1 cellular context compared by ENCODE assay signal in genomic region chr1:206430031-206430983, GRCh38.
TF ChIP-seq lines count a peak whose summit lies in the region.

No MANE protein-coding gene starts in this region.

TF ChIP-seq in GM12878, 131 proteins besides CTCF, POLR2A, EP300 and RAD21 (continued from another document and continues in another):
- TF ChIP-seq REST (IDR thresholded peaks at IDR 0.05; ENCODE audit: low read depth, low read length), result no peak
- no peak for TF ChIP-seq IRF5 (IDR thresholded peaks at IDR 0.05; ENCODE audit: borderline replicate concordance)
- TF ChIP-seq GATAD2B (conservative IDR thresholded peaks at IDR 0.05; ENCODE audit: low read depth), result no peak
- TF ChIP-seq ZBED1 (IDR thresholded peaks at IDR 0.05; ENCODE audit: borderline replicate concordance), result peak; percentile 54; the same call in 1 of the 2 replicates
- TF ChIP-seq RELA (IDR thresholded peaks at IDR 0.05; ENCODE audit: borderline replicate concordance, partially characterized antibody), result no peak
- peak; percentile 67; the same call in 1 of the 2 replicates for TF ChIP-seq NFIC (IDR thresholded peaks at IDR 0.05; ENCODE audit: low read depth, low read length)
- TF ChIP-seq ATF7 (IDR thresholded peaks at IDR 0.05; ENCODE audit: low read depth), result peak; percentile 83
- TF ChIP-seq IRF4 (IDR thresholded peaks at IDR 0.05; ENCODE audit: low read depth, low read length), result peak; percentile 97
- no peak for TF ChIP-seq POLR2AphosphoS2 (IDR thresholded peaks at IDR 0.05; ENCODE audit: low read depth, low read length)
- peak in 1 of 2 experiments; percentile 84; a peak in 1 of 4 replicates for TF ChIP-seq CEBPB (IDR thresholded peaks at IDR 0.05; ENCODE audit: borderline replicate concordance in 1 of 2, low read depth in 2 of 2, low read length in 2 of 2)
- TF ChIP-seq CHD2 (IDR thresholded peaks at IDR 0.05; ENCODE audit: borderline replicate concordance, low read depth, low read length), result no peak
- peak; percentile 64; the same call in 1 of the 2 replicates for TF ChIP-seq ZNF384 (IDR thresholded peaks at IDR 0.05; ENCODE audit: borderline replicate concordance, low read depth, low read length)
- TF ChIP-seq USF2 (IDR thresholded peaks at IDR 0.05; ENCODE audit: borderline replicate concordance, low read depth, low read length), result no peak
- no peak for TF ChIP-seq NKRF (conservative IDR thresholded peaks at IDR 0.05)
- TF ChIP-seq MTA3 (IDR thresholded peaks at IDR 0.05; ENCODE audit: borderline replicate concordance, low read length), result peak; percentile 75; the same call in 1 of the 2 replicates
- peak; percentile 92 for TF ChIP-seq TCF12 (IDR thresholded peaks at IDR 0.05; ENCODE audit: low read depth, low read length)
- TF ChIP-seq HDAC2 (IDR thresholded peaks at IDR 0.05), result no peak
- peak; percentile 74 for TF ChIP-seq MTA2 (IDR thresholded peaks at IDR 0.05; ENCODE audit: low read depth)
- no peak for TF ChIP-seq E4F1 (IDR thresholded peaks at IDR 0.05; ENCODE audit: borderline replicate concordance, partially characterized antibody)
- no peak for TF ChIP-seq PAX8 (IDR thresholded peaks at IDR 0.05)
- no peak for TF ChIP-seq ZSCAN29 (IDR thresholded peaks at IDR 0.05)
- TF ChIP-seq NBN (IDR thresholded peaks at IDR 0.05), result no peak
- TF ChIP-seq NFXL1 (IDR thresholded peaks at IDR 0.05; ENCODE audit: borderline replicate concordance), result no peak
- TF ChIP-seq JUND (IDR thresholded peaks at IDR 0.05; ENCODE audit: low read depth, low read length), result peak; percentile 85; the same call in 1 of the 2 replicates
- TF ChIP-seq CBFB (IDR thresholded peaks at IDR 0.05; ENCODE audit: low read depth), result peak; percentile 86
- TF ChIP-seq IKZF2 (IDR thresholded peaks at IDR 0.05), result peak; percentile 67 to 68; a peak in 3 of 4 replicates
- no peak for TF ChIP-seq IRF3 (IDR thresholded peaks at IDR 0.05)
- no peak for TF ChIP-seq BRCA1 (IDR thresholded peaks at IDR 0.05; ENCODE audit: low read depth, low read length)
- no peak for TF ChIP-seq SREBF2 (IDR thresholded peaks at IDR 0.05; ENCODE audit: low read length)
- TF ChIP-seq RB1 (IDR thresholded peaks at IDR 0.05; ENCODE audit: borderline replicate concordance), result no peak
- TF ChIP-seq BCL3 (IDR thresholded peaks at IDR 0.05; ENCODE audit: borderline replicate concordance, insufficient read depth, low read depth, low read length, poor library complexity, severe bottlenecking), result no peak
- TF ChIP-seq RCOR1 (conservative IDR thresholded peaks at IDR 0.05; ENCODE audit: low read depth, low read length), result 0 out of 2 replicates have a peak, but pooled peaks have one; percentile 85
- no peak for TF ChIP-seq SMAD1 (IDR thresholded peaks at IDR 0.05; ENCODE audit: low read depth, partially characterized antibody)
- TF ChIP-seq YY1 (IDR thresholded peaks at IDR 0.05; ENCODE audit: low read depth, low read length), result no peak
- no peak for TF ChIP-seq CBX5 (IDR thresholded peaks at IDR 0.05; ENCODE audit: low read depth)
- TF ChIP-seq ZNF24 (IDR thresholded peaks at IDR 0.05), result no peak
- no peak for TF ChIP-seq MXI1 (IDR thresholded peaks at IDR 0.05; ENCODE audit: low read depth, low read length)
- peak; percentile 60 for TF ChIP-seq SKIL (IDR thresholded peaks at IDR 0.05; ENCODE audit: low read depth, poor library complexity, severe bottlenecking)
- no peak for TF ChIP-seq EGR1 (IDR thresholded peaks at IDR 0.05; ENCODE audit: borderline replicate concordance in 1 of 2, low read depth in 2 of 2, low read length in 2 of 2)
- TF ChIP-seq USF1 (IDR thresholded peaks at IDR 0.05; ENCODE audit: borderline replicate concordance, extremely low read length, insufficient read depth, low read depth, low read length), result no peak
- 0 out of 2 replicates have a peak, but pooled peaks have one; percentile 48 for TF ChIP-seq GABPA (IDR thresholded peaks at IDR 0.05; ENCODE audit: low read depth)
- peak; percentile 77; the same call in 1 of the 2 replicates for TF ChIP-seq TCF3 (IDR thresholded peaks at IDR 0.05; ENCODE audit: borderline replicate concordance, insufficient read depth, low read depth, low read length)
- no peak for TF ChIP-seq KDM1A (IDR thresholded peaks at IDR 0.05; ENCODE audit: borderline replicate concordance)
- peak; percentile 53 for TF ChIP-seq EED (IDR thresholded peaks at IDR 0.05; ENCODE audit: low read depth)
- peak; percentile 56; the same call in 1 of the 2 replicates for TF ChIP-seq PKNOX1 (IDR thresholded peaks at IDR 0.05)
